Comparison of ENCODE assay signal across 8 cellular contexts in genomic region chr5:181181650-181182565, GRCh38. TPM values are rescaled to one million over a fixed set of nuclear protein-coding genes. Genes with fewer than 3 reads are reported as not detected.
DNase-seq lines count a peak whose midpoint lies in the region; ATAC-seq and TF ChIP-seq lines count a peak whose summit lies in the region.

No MANE protein-coding gene starts in this region.

- H3K4me1 ChIP-seq in HUES64 (ENCODE audit: insufficient read depth, low read length) = no peaks in the 10 kb centered on the region
- peaks cover 0 to 18% (median 8%) of the 10 kb centered on the region in 4 donors for H3K4me1 ChIP-seq in sigmoid colon

- intact Hi-C loops in CD4-positive, alpha-beta T cell (cut with DNase I, micrococcal nuclease) = no loop called here
- intact Hi-C loops in sigmoid colon (cut with DNase I) = loop anchor here (10.0 kb wide), 1 partner anchor 377 kb away; the partner anchor contains the start of gene MGAT1
- intact Hi-C loops in activated T-helper 2 cell treated with anti-CD3 and anti-CD28 coated beads, Interferon-gamma antibody, Interleukin-2, Interleukin-4, amounts not matched to agents 10 μg/mL and 5 μg/mL and 100 μg/mL, durations not matched to agents 14 hours and 24 hours and 36 hours (cut with micrococcal nuclease) = loop anchor here (1.0 to 10.0 kb wide), 2 partner anchors 9 to 317 kb away; partner anchors contain the start of gene ZFP62

- CTCF ChIA-PET in CD4-positive, alpha-beta T cell (lab: Charles Lee) = interaction anchor here (1.1 kb wide), 1 partner anchor 9 kb away, joined by 3 read pairs; no protein-coding TSS in a partner anchor

- H3K27me3 ChIP-seq in CD4-positive, alpha-beta T cell (ENCODE audit: control insufficient read depth, insufficient read depth, low read length) = no peaks in the 10 kb centered on the region
- H3K27me3 ChIP-seq in HUES64 (ENCODE audit: insufficient read depth, low read length) (no peaks in the 10 kb centered on the region), sigmoid colon (no peaks in the 10 kb centered on the region)

- POLR2A ChIA-PET in CD4-positive, alpha-beta T cell (lab: Charles Lee) = interaction anchor here (3.9 kb wide), 1 partner anchor 80 kb away, joined by 48 read pairs; the partner anchor contains the start of gene TRIM52

- H3K4me3 ChIP-seq in HUES64 (ENCODE audit: low read length) (peak overlapping the region; percentile 15; the same call in 1 of the 2 replicates), sigmoid colon (no peak overlapping the region)

- peak overlapping the region; percentile 86 for H3K4me3 Mint-ChIP-seq in CD4-positive, alpha-beta T cell
- peak overlapping the region; percentile 73 for H3K4me3 Mint-ChIP-seq in activated T-cell treated with anti-CD3 and anti-CD28 coated beads, Interleukin-2, amount 50 U/mL, for 4 hours
- H3K4me3 Mint-ChIP-seq in activated T-helper 2 cell treated with anti-CD3 and anti-CD28 coated beads, Interferon-gamma antibody, Interleukin-2, Interleukin-4, amounts not matched to agents 10 μg/mL and 5 μg/mL and 100 μg/mL, durations not matched to agents 14 hours and 24 hours and 36 hours (ENCODE audit: low read depth) = no peak overlapping the region

- H3K9me3 ChIP-seq in CD4-positive, alpha-beta T cell (ENCODE audit: control insufficient read depth, low read length) = no peaks in the 10 kb centered on the region
- H3K9me3 ChIP-seq in HUES64 (ENCODE audit: insufficient read depth, low read depth, low read length) (no peaks in the 10 kb centered on the region), sigmoid colon (no peaks in the 10 kb centered on the region)

- no peak overlapping the region for H3K9ac ChIP-seq in HUES64 (ENCODE audit: low read depth, low read length)

- peak; percentile 59 for ATAC-seq in CD4-positive, alpha-beta T cell (ENCODE audit: poor library complexity)
- peak; percentile 62 for ATAC-seq in GM21423 (IDR thresholded peaks at IDR 0.05; ENCODE audit: unreplicated experiment)
- ATAC-seq in activated T-cell treated with anti-CD3 and anti-CD28 coated beads, Interleukin-2, amount 50 U/mL, for 4 hours = peak; percentile 66 to 67

- TF ChIP-seq EP300 in sigmoid colon (IDR thresholded peaks at IDR 0.05) = no peak

- TF ChIP-seq CTCF in CD4-positive, alpha-beta T cell (IDR thresholded peaks at IDR 0.05) = peak; percentile 87
- peak; percentile 47 to 69 (median 62) for TF ChIP-seq CTCF in sigmoid colon (IDR thresholded peaks at IDR 0.05)

- H3K4me1 Mint-ChIP-seq in CD4-positive, alpha-beta T cell (ENCODE audit: low read depth) = peaks cover 40% of the 10 kb centered on the region
- peaks cover 31% of the 10 kb centered on the region for H3K4me1 Mint-ChIP-seq in activated T-cell treated with anti-CD3 and anti-CD28 coated beads, Interleukin-2, amount 50 U/mL, for 4 hours (ENCODE audit: low read depth)
- peaks cover 12% of the 10 kb centered on the region for H3K4me1 Mint-ChIP-seq in activated T-helper 2 cell treated with anti-CD3 and anti-CD28 coated beads, Interferon-gamma antibody, Interleukin-2, Interleukin-4, amounts not matched to agents 10 μg/mL and 5 μg/mL and 100 μg/mL, durations not matched to agents 14 hours and 24 hours and 36 hours (ENCODE audit: low read depth)

- TF ChIP-seq POLR2A in sigmoid colon (IDR thresholded peaks at IDR 0.05) = no peak

- peaks cover 8% of the 10 kb centered on the region for H3K36me3 Mint-ChIP-seq in CD4-positive, alpha-beta T cell (ENCODE audit: low read depth)
- H3K36me3 Mint-ChIP-seq in activated T-cell treated with anti-CD3 and anti-CD28 coated beads, Interleukin-2, amount 50 U/mL, for 4 hours (ENCODE audit: insufficient read depth) = no peaks in the 10 kb centered on the region
- H3K36me3 Mint-ChIP-seq in activated T-helper 2 cell treated with anti-CD3 and anti-CD28 coated beads, Interferon-gamma antibody, Interleukin-2, Interleukin-4, amounts not matched to agents 10 μg/mL and 5 μg/mL and 100 μg/mL, durations not matched to agents 14 hours and 24 hours and 36 hours (ENCODE audit: low read depth) = no peaks in the 10 kb centered on the region

- H3K27ac ChIP-seq in CD4-positive, alpha-beta T cell (ENCODE audit: low read depth, low read length) = no peak overlapping the region
- H3K27ac ChIP-seq in HUES64 (ENCODE audit: low read depth, low read length) (no peak overlapping the region), sigmoid colon (peak overlapping the region in 1 of 4 donors; percentile 34)

- WGBS in HUES64 = 65% methylated on average over 25 of the region's 25 CpGs
- WGBS in sigmoid colon, 2 donors = 36 to 47% methylated on average over 25 of the region's 25 CpGs

- H3K36me3 ChIP-seq in HUES64 (ENCODE audit: insufficient read depth, low read length) (no peaks in the 10 kb centered on the region), sigmoid colon (no peaks in the 10 kb centered on the region)

- H3K9me3 Mint-ChIP-seq in CD4-positive, alpha-beta T cell = no peaks in the 10 kb centered on the region
- no peaks in the 10 kb centered on the region for H3K9me3 Mint-ChIP-seq in activated T-cell treated with anti-CD3 and anti-CD28 coated beads, Interleukin-2, amount 50 U/mL, for 4 hours
- no peaks in the 10 kb centered on the region for H3K9me3 Mint-ChIP-seq in activated T-helper 2 cell treated with anti-CD3 and anti-CD28 coated beads, Interferon-gamma antibody, Interleukin-2, Interleukin-4, amounts not matched to agents 10 μg/mL and 5 μg/mL and 100 μg/mL, durations not matched to agents 14 hours and 24 hours and 36 hours

- H3K27ac Mint-ChIP-seq in CD4-positive, alpha-beta T cell = peak overlapping the region; percentile 86
- no peak overlapping the region for H3K27ac Mint-ChIP-seq in activated T-helper 2 cell treated with anti-CD3 and anti-CD28 coated beads, Interferon-gamma antibody, Interleukin-2, Interleukin-4, amounts not matched to agents 10 μg/mL and 5 μg/mL and 100 μg/mL, durations not matched to agents 14 hours and 24 hours and 36 hours

- H3K27me3 Mint-ChIP-seq in CD4-positive, alpha-beta T cell = no peaks in the 10 kb centered on the region
- peaks cover under 1% of the 10 kb centered on the region for H3K27me3 Mint-ChIP-seq in activated T-cell treated with anti-CD3 and anti-CD28 coated beads, Interleukin-2, amount 50 U/mL, for 4 hours (ENCODE audit: low read depth)
- peaks cover 6% of the 10 kb centered on the region for H3K27me3 Mint-ChIP-seq in activated T-helper 2 cell treated with anti-CD3 and anti-CD28 coated beads, Interferon-gamma antibody, Interleukin-2, Interleukin-4, amounts not matched to agents 10 μg/mL and 5 μg/mL and 100 μg/mL, durations not matched to agents 14 hours and 24 hours and 36 hours (ENCODE audit: low read depth)

- DNase-seq in CD4-positive, alpha-beta T cell = peak; percentile 46 to 64 (median 55)
- peak; percentile 57 for DNase-seq in activated T-cell treated with anti-CD3 and anti-CD28 coated beads, Interleukin-2, amount 50 U/mL, for 4 hours
- DNase-seq in globus pallidus (ENCODE audit: low spot score) = peak; percentile 56
- DNase-seq in sigmoid colon = peak; percentile 77
- DNase-seq in activated T-helper 2 cell treated with anti-CD3 and anti-CD28 coated beads, Interferon-gamma antibody, Interleukin-2, Interleukin-4, amounts not matched to agents 10 μg/mL and 5 μg/mL and 100 μg/mL, durations not matched to agents 14 hours and 24 hours and 36 hours (ENCODE audit: low spot score) = no peak
- no peak for DNase-seq in NCI-H748 treated with DMSO at 0.1 percent for 48 hours (lab: John Stamatoyannopoulos, UW)

RNA-seq across cellular contexts. Expression of gene TRIM7, which starts 23.1 kb away (rescaled TPM):
- 1 to 10 TPM; 3.4 to 3.8 TPM for total RNA-seq in CD4-positive, alpha-beta T cell
- polyA plus RNA-seq in HUES64 (2013, experiment 1 of 2) = not detected
- polyA plus RNA-seq in HUES64 (2013, experiment 2 of 2) = 0.25 TPM
- total RNA-seq in activated T-cell treated with anti-CD3 and anti-CD28 coated beads, Interleukin-2, amount 50 U/mL, for 4 hours = 1 to 10 TPM in 1 of 3 donors, under 1 TPM in 2; 0.18 to 2.1 (median 0.99) TPM
- 1 to 10 TPM in 3 of 4 donors, under 1 TPM in 1; 0.55 to 2.1 (median 1.1) TPM for total RNA-seq in sigmoid colon
- polyA plus RNA-seq in sigmoid colon = 1 to 10 TPM in 2 of 3 donors, under 1 TPM in 1; 0.60 to 5.3 (median 3.2) TPM
- 3.9 and 4.8 TPM in 2 replicates for total RNA-seq in activated T-helper 2 cell treated with anti-CD3 and anti-CD28 coated beads, Interferon-gamma antibody, Interleukin-2, Interleukin-4, amounts not matched to agents 10 μg/mL and 5 μg/mL and 100 μg/mL, durations not matched to agents 14 hours and 24 hours and 36 hours

RNA-seq across cellular contexts. Expression of gene OR2V2, which starts 34.5 kb away (rescaled TPM):
- total RNA-seq in CD4-positive, alpha-beta T cell = not detected
- not detected for polyA plus RNA-seq in HUES64 (2013, experiment 1 of 2)
- not detected for polyA plus RNA-seq in HUES64 (2013, experiment 2 of 2)
- not detected for total RNA-seq in activated T-cell treated with anti-CD3 and anti-CD28 coated beads, Interleukin-2, amount 50 U/mL, for 4 hours
- total RNA-seq in sigmoid colon = not detected
- not detected for polyA plus RNA-seq in sigmoid colon
- not detected in 2 replicates for total RNA-seq in activated T-helper 2 cell treated with anti-CD3 and anti-CD28 coated beads, Interferon-gamma antibody, Interleukin-2, Interleukin-4, amounts not matched to agents 10 μg/mL and 5 μg/mL and 100 μg/mL, durations not matched to agents 14 hours and 24 hours and 36 hours

RNA-seq across cellular contexts. Expression of gene TRIM41, which starts 41.2 kb away (rescaled TPM):
- 10 to 100 TPM; 21.4 to 24.0 TPM for total RNA-seq in CD4-positive, alpha-beta T cell
- 13.2 TPM for polyA plus RNA-seq in HUES64 (2013, experiment 1 of 2)
- polyA plus RNA-seq in HUES64 (2013, experiment 2 of 2) = 12.2 TPM
- 10 to 100 TPM; 37.6 to 39.5 (median 38.3) TPM for total RNA-seq in activated T-cell treated with anti-CD3 and anti-CD28 coated beads, Interleukin-2, amount 50 U/mL, for 4 hours
- 10 to 100 TPM in 2 of 4 donors, 1 to 10 TPM in 2; 8.2 to 15.3 (median 11.8) TPM for total RNA-seq in sigmoid colon
- polyA plus RNA-seq in sigmoid colon = 10 to 100 TPM; 13.2 to 25.3 (median 19.0) TPM
- total RNA-seq in activated T-helper 2 cell treated with anti-CD3 and anti-CD28 coated beads, Interferon-gamma antibody, Interleukin-2, Interleukin-4, amounts not matched to agents 10 μg/mL and 5 μg/mL and 100 μg/mL, durations not matched to agents 14 hours and 24 hours and 36 hours = 32.2 and 33.0 TPM in 2 replicates

RNA-seq across cellular contexts. Expression of gene OR2V1, which starts 50.9 kb away (rescaled TPM):
- not detected for total RNA-seq in CD4-positive, alpha-beta T cell
- not detected for polyA plus RNA-seq in HUES64 (2013, experiment 1 of 2)
- polyA plus RNA-seq in HUES64 (2013, experiment 2 of 2) = not detected
- not detected for total RNA-seq in activated T-cell treated with anti-CD3 and anti-CD28 coated beads, Interleukin-2, amount 50 U/mL, for 4 hours
- total RNA-seq in sigmoid colon = not detected
- polyA plus RNA-seq in sigmoid colon = not detected
- not detected in 2 replicates for total RNA-seq in activated T-helper 2 cell treated with anti-CD3 and anti-CD28 coated beads, Interferon-gamma antibody, Interleukin-2, Interleukin-4, amounts not matched to agents 10 μg/mL and 5 μg/mL and 100 μg/mL, durations not matched to agents 14 hours and 24 hours and 36 hours

Comparison
In these comparisons a context has a peak if more than half of its experiments do, and no peak if none do; other contexts are left out.
1. DNase-seq: peak in CD4-positive, alpha-beta T cell (10 of 10), activated T-cell treated with anti-CD3 and anti-CD28 coated beads, Interleukin-2, amount 50 U/mL, for 4 hours (single experiment), globus pallidus (single experiment) and sigmoid colon (single experiment); none in activated T-helper 2 cell treated with anti-CD3 and anti-CD28 coated beads, Interferon-gamma antibody, Interleukin-2, Interleukin-4, amounts not matched to agents 10 μg/mL and 5 μg/mL and 100 μg/mL, durations not matched to agents 14 hours and 24 hours and 36 hours (single experiment) and NCI-H748 treated with DMSO at 0.1 percent for 48 hours (single experiment).
2. intact Hi-C loops: an anchor here in sigmoid colon (10.0 kb wide) and activated T-helper 2 cell treated with anti-CD3 and anti-CD28 coated beads, Interferon-gamma antibody, Interleukin-2, Interleukin-4, amounts not matched to agents 10 μg/mL and 5 μg/mL and 100 μg/mL, durations not matched to agents 14 hours and 24 hours and 36 hours (1.0 to 10.0 kb wide); none called in CD4-positive, alpha-beta T cell.
3. Peak in every context shown above with its lines, with median percentiles within 50 percentile points of each other: ATAC-seq.